In the genomic region with DNA sequence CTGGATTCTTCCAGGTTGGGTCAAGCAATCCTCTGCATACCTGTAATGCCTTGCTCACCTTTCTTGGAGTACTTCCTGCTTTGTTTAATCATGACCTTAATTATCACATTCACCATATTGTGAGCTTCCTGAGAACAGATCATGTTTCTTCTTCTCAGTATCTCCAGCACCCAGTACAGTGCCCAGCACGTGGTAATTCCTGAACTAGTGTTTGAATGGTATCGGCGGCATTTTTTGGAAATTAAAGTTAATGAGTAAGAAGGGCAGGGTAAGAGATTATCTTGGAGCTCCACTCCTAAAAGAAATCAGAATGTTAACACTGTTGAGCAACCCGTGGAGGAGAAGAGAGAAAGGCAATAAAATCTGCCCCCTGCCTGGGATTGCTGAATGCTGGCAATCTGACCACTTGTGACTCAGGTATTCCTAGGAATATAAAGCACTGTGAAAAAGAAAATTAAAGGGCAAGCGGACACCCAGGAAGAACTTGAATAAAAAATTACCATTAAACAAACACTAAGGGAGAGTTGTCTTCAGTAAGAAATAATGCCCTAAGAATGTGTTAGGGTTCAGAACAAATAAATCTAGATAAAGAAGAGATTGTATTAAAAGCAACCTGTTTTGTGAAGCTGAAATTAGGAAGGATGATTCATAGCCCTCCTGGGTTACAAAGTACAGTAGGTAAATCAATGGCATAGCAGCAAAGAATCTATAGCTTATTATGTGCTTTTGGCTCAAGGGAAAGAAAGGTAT, we compare ENCODE assay signal across 11 cellular contexts.
DNase-seq lines count a peak whose midpoint lies in the region; ATAC-seq, FAIRE-seq and TF ChIP-seq lines count a peak whose summit lies in the region.
"Had no signal": no experiment of that assay in that cellular context is flagged by ENCODE, and none has a peak within 500 bp of the region (broad histone marks: within the 10 kb centered on the region; RNA-seq: fewer than 3 reads in every experiment).

No MANE protein-coding gene starts in this region.

- WGBS in HepG2 (ENCODE audit: low lambda C conversion rate): 34% methylated on average over 5 of the region's 5 CpGs

- peaks cover 11% of the 10 kb centered on the region for H3K27me3 Mint-ChIP-seq in activated T-helper 1 cell treated with anti-CD3 and anti-CD28 coated beads, Interleukin-12 subunit alpha, Interleukin-12 subunit beta, Interleukin-2, Interleukin-4 antibody, amounts not matched to agents 30 ng/mL and 10 ng/mL and 1 ng/mL, durations not matched to agents 14 hours and 24 hours and 36 hours (ENCODE audit: insufficient read depth)
- peaks cover 0 to 5% (median 3%) of the 10 kb centered on the region in 3 donors for H3K27me3 Mint-ChIP-seq in immature natural killer cell (ENCODE audit: low read depth in 3 of 3)

- CTCF ChIA-PET in HepG2 (lab: Yijun Ruan, JAX; ENCODE audit: low intra/inter-chr PET ratio, low total read pairs): no interaction called here

- no peak for TF ChIP-seq RAD21 in HepG2 (CRISPR knock-in tag; IDR thresholded peaks at IDR 0.05)

- no peak for TF ChIP-seq CTCF in HepG2 (CRISPR knock-in tag; IDR thresholded peaks at IDR 0.05)

- peak overlapping the region; percentile 29 for H3K27ac Mint-ChIP-seq in activated T-helper 1 cell treated with anti-CD3 and anti-CD28 coated beads, Interleukin-12 subunit alpha, Interleukin-12 subunit beta, Interleukin-2, Interleukin-4 antibody, amounts not matched to agents 30 ng/mL and 10 ng/mL and 1 ng/mL, durations not matched to agents 14 hours and 24 hours and 36 hours
- H3K27ac Mint-ChIP-seq in immature natural killer cell: peak overlapping the region in 1 of 6 donors; percentile 7
- H3K27ac Mint-ChIP-seq: activated T-cell treated with anti-CD3 and anti-CD28 coated beads, Interleukin-2, amount 50 U/mL, for 24 hours had no signal

- H3K27ac ChIP-seq in ACC112 (ENCODE audit: low read depth, low read length) (peak overlapping the region; percentile 20; the same call in 1 of the 2 replicates), HepG2 (ENCODE audit: extremely low read length, insufficient read depth, low read length) (no peak overlapping the region)
- H3K27ac ChIP-seq: gastroesophageal sphincter had no signal

- H3K4me3 Mint-ChIP-seq in activated T-helper 1 cell treated with anti-CD3 and anti-CD28 coated beads, Interleukin-12 subunit alpha, Interleukin-12 subunit beta, Interleukin-2, Interleukin-4 antibody, amounts not matched to agents 30 ng/mL and 10 ng/mL and 1 ng/mL, durations not matched to agents 14 hours and 24 hours and 36 hours: no peak overlapping the region
- H3K4me3 Mint-ChIP-seq in immature natural killer cell: no peak overlapping the region
- H3K4me3 Mint-ChIP-seq: activated T-cell treated with anti-CD3 and anti-CD28 coated beads, Interleukin-2, amount 50 U/mL, for 24 hours had no signal

- intact Hi-C loops in activated T-helper 1 cell treated with anti-CD3 and anti-CD28 coated beads, Interleukin-12 subunit alpha, Interleukin-12 subunit beta, Interleukin-2, Interleukin-4 antibody, amounts not matched to agents 30 ng/mL and 10 ng/mL and 1 ng/mL, durations not matched to agents 14 hours and 24 hours and 36 hours (cut with micrococcal nuclease): loop anchor here (5.0 kb wide), 1 partner anchor 283 kb away; no protein-coding TSS in a partner anchor
- intact Hi-C loops in HepG2 (cut with micrococcal nuclease; ENCODE audit: unreplicated experiment): no loop called here

- peak; percentile 86 for ATAC-seq in HepG2
- ATAC-seq in HG02852 (IDR thresholded peaks at IDR 0.05; ENCODE audit: unreplicated experiment): no peak
- ATAC-seq: gastroesophageal sphincter had no signal

- no TSS peak for BruUV-seq in HepG2 (replicated peaks; lab: Mats Ljungman, UMichigan)

- in situ Hi-C loops in HepG2 (cut with HindIII; ENCODE audit: extremely low pct_ligation_motif_present, low pct_unique_long_range_greater_than_20kb): no loop called here

- no peak overlapping the region for H3K9ac ChIP-seq in HepG2 (ENCODE audit: insufficient read depth, low read depth, low read length)

- H3K4me3 ChIP-seq in ACC112 (ENCODE audit: low read depth, low read length): no peak overlapping the region
- no peak overlapping the region for H3K4me3 ChIP-seq in HepG2 (replicated peaks in 1 of 3; ENCODE audit: insufficient read depth in 1 of 3, low read depth in 2 of 3, low read length in 3 of 3)
- H3K4me3 ChIP-seq: gastroesophageal sphincter had no signal

- TF ChIP-seq EP300 in HepG2 (IDR thresholded peaks at IDR 0.05; ENCODE audit: low read depth in 2 of 2, low read length in 2 of 2): no peak
- no peak for TF ChIP-seq EP300 in HepG2 (CRISPR knock-in tag; IDR thresholded peaks at IDR 0.05; ENCODE audit: borderline replicate concordance)

- no peaks in the 10 kb centered on the region for H3K9me3 Mint-ChIP-seq in activated T-helper 1 cell treated with anti-CD3 and anti-CD28 coated beads, Interleukin-12 subunit alpha, Interleukin-12 subunit beta, Interleukin-2, Interleukin-4 antibody, amounts not matched to agents 30 ng/mL and 10 ng/mL and 1 ng/mL, durations not matched to agents 14 hours and 24 hours and 36 hours
- no peaks in the 10 kb centered on the region for H3K9me3 Mint-ChIP-seq in immature natural killer cell
- H3K9me3 Mint-ChIP-seq: activated T-cell treated with anti-CD3 and anti-CD28 coated beads, Interleukin-2, amount 50 U/mL, for 24 hours had no signal

- no peaks in the 10 kb centered on the region for H3K79me2 ChIP-seq in ACC112 (ENCODE audit: control insufficient read depth, insufficient read depth, low read length, unreplicated experiment)
- no peaks in the 10 kb centered on the region for H3K79me2 ChIP-seq in HepG2 (ENCODE audit: insufficient read depth, low read length)

- H3K4me2 ChIP-seq in HepG2 (ENCODE audit: low read depth, low read length): no peak overlapping the region

- POLR2A ChIA-PET in HepG2 (lab: Yijun Ruan, JAX): interaction anchor here (1.9 kb wide), 1 partner anchor 45 kb away, joined by 4 read pairs; no protein-coding TSS in a partner anchor

- no peaks in the 10 kb centered on the region for H3K9me3 ChIP-seq in HepG2 (ENCODE audit: low read length)
- H3K9me3 ChIP-seq: gastroesophageal sphincter had no signal

- no peak for TF ChIP-seq POLR2A in HepG2 (IDR thresholded peaks at IDR 0.05; ENCODE audit: insufficient read depth in 1 of 2, low read depth in 2 of 2, low read length in 2 of 2)

- H2AFZ ChIP-seq in ACC112 (ENCODE audit: low read length, unreplicated experiment) (no peak overlapping the region), HepG2 (ENCODE audit: low read length) (no peak overlapping the region)

- H3K36me3 Mint-ChIP-seq in activated T-helper 1 cell treated with anti-CD3 and anti-CD28 coated beads, Interleukin-12 subunit alpha, Interleukin-12 subunit beta, Interleukin-2, Interleukin-4 antibody, amounts not matched to agents 30 ng/mL and 10 ng/mL and 1 ng/mL, durations not matched to agents 14 hours and 24 hours and 36 hours (ENCODE audit: low read depth): peaks cover 3% of the 10 kb centered on the region
- H3K36me3 Mint-ChIP-seq in immature natural killer cell: no peaks in the 10 kb centered on the region

- DNase-seq in HuH-7 (ENCODE audit: low spot score) (peak; percentile 25), HepG2 (ENCODE audit: low spot score) (peak; percentile 44), NCI-H1105 (lab: John Stamatoyannopoulos, UW) (no peak), immature natural killer cell (no peak), pons (ENCODE audit: low spot score) (no peak)
- DNase-seq in activated T-helper 1 cell treated with anti-CD3 and anti-CD28 coated beads, Interleukin-12 subunit alpha, Interleukin-12 subunit beta, Interleukin-2, Interleukin-4 antibody, amounts not matched to agents 30 ng/mL and 10 ng/mL and 1 ng/mL, durations not matched to agents 14 hours and 24 hours and 36 hours (ENCODE audit: low spot score): no peak
- DNase-seq: activated T-cell treated with anti-CD3 and anti-CD28 coated beads, Interleukin-2, amount 50 U/mL, for 24 hours had no signal

- H3K4me1 Mint-ChIP-seq in activated T-helper 1 cell treated with anti-CD3 and anti-CD28 coated beads, Interleukin-12 subunit alpha, Interleukin-12 subunit beta, Interleukin-2, Interleukin-4 antibody, amounts not matched to agents 30 ng/mL and 10 ng/mL and 1 ng/mL, durations not matched to agents 14 hours and 24 hours and 36 hours (ENCODE audit: low read depth): peaks cover 72% of the 10 kb centered on the region
- H3K4me1 Mint-ChIP-seq in immature natural killer cell: peaks cover 21 to 34% of the 10 kb centered on the region in 2 donors

- no peaks in the 10 kb centered on the region for H3K36me3 ChIP-seq in ACC112 (ENCODE audit: insufficient read depth, low read length)
- H3K36me3 ChIP-seq in HepG2 (replicated peaks in 1 of 2; ENCODE audit: control insufficient read depth in 1 of 2, insufficient read depth in 2 of 2, low read length in 2 of 2): no peaks in the 10 kb centered on the region
- H3K36me3 ChIP-seq: gastroesophageal sphincter had no signal

- H3K27me3 ChIP-seq in ACC112 (ENCODE audit: insufficient read depth, low read length) (no peaks in the 10 kb centered on the region), HepG2 (ENCODE audit: control insufficient read depth in 1 of 2, insufficient read depth in 2 of 2, low read length in 2 of 2) (no peaks in the 10 kb centered on the region)
- H3K27me3 ChIP-seq: gastroesophageal sphincter had no signal

- H3K4me1 ChIP-seq in ACC112 (ENCODE audit: control insufficient read depth, insufficient read depth, low read length, unreplicated experiment): peaks cover 22% of the 10 kb centered on the region
- H3K4me1 ChIP-seq in HepG2 (ENCODE audit: insufficient read depth, low read length): peaks cover 18% of the 10 kb centered on the region

- H4K20me1 ChIP-seq in HepG2 (ENCODE audit: insufficient read depth, low read length): no peaks in the 10 kb centered on the region

- FAIRE-seq in HepG2 (lab: Jason Lieb, UNC): no peak
- FAIRE-seq: GM19239 had no signal

TF ChIP-seq in HepG2, 621 proteins besides CTCF, POLR2A, EP300 and RAD21 (continues in another document):
- peak; percentile 76; the same call in 1 of the 2 replicates for TF ChIP-seq KAT2B (IDR thresholded peaks at IDR 0.05; ENCODE audit: borderline replicate concordance, low read depth, low read length)
- 0 out of 2 replicates have a peak, but pooled peaks have one; percentile 4 for TF ChIP-seq HNF4A (CRISPR knock-in tag; IDR thresholded peaks at IDR 0.05)
- TF ChIP-seq, protein P1, sequence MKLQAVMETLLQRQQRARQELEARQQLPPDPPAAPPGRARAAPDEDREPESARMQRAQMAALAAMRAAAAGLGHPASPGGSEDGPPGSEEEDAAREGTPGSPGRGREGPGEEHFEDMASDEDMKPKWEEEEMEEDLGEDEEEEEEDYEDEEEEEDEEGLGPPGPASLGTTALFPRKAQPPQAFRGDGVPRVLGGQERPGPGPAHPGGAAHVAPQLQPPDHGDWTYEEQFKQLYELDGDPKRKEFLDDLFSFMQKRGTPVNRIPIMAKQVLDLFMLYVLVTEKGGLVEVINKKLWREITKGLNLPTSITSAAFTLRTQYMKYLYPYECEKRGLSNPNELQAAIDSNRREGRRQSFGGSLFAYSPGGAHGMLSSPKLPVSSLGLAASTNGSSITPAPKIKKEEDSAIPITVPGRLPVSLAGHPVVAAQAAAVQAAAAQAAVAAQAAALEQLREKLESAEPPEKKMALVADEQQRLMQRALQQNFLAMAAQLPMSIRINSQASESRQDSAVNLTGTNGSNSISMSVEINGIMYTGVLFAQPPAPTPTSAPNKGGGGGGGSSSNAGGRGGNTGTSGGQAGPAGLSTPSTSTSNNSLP (IDR thresholded peaks at IDR 0.05; ENCODE audit: low read depth, low read length): peak; percentile 63; the same call in 1 of the 2 replicates

Comparison
In these comparisons a context has a peak if more than half of its experiments do, and no peak if none do; other contexts are left out.
1. DNase-seq: peak in HuH-7 (single experiment) and HepG2 (single experiment); none in activated T-helper 1 cell treated with anti-CD3 and anti-CD28 coated beads, Interleukin-12 subunit alpha, Interleukin-12 subunit beta, Interleukin-2, Interleukin-4 antibody, amounts not matched to agents 30 ng/mL and 10 ng/mL and 1 ng/mL, durations not matched to agents 14 hours and 24 hours and 36 hours (single experiment), NCI-H1105 (single experiment), immature natural killer cell (0 of 3) and pons (single experiment).